9 cellular contexts compared by ENCODE assay signal in the genomic region with DNA sequence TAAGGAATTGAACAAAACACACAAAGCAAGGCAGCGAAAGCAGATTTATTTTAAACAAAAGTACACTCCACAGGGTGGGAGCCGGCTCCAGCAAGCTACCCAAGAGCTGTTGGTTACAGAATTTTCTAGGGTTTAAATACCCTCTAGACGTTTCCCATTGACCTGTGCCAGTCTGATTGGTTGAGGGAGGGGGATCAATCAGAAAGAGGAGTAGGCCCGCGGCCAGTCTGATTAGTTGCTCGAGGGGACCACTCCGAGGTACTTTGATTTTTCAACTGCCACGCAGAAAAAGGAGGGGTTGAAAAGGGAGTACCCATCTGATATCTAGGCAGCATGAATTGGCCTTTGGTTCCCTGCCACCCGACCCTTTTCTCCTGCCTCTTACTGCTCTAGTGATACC. TPM values are rescaled to one million over a fixed set of nuclear protein-coding genes. Genes with fewer than 3 reads are reported as not detected.
A peak's percentile ranks its signal among the peaks of the same experiment; 100 is the strongest.
DNase-seq lines count a peak whose midpoint lies in the region; ATAC-seq and TF ChIP-seq lines count a peak whose summit lies in the region.
"Had no signal": no experiment of that assay in that cellular context is flagged by ENCODE, and none has a peak within 500 bp of the region (broad histone marks: within the 10 kb centered on the region; RNA-seq: fewer than 3 reads in every experiment).

No MANE protein-coding gene starts in this region.

- H3K27ac ChIP-seq in esophagus muscularis mucosa (replicated peaks in 1 of 4): peak overlapping the region in 3 of 4 donors; percentile 82 to 87 (median 87)

- no peak for TF ChIP-seq EP300 in esophagus muscularis mucosa (IDR thresholded peaks at IDR 0.05)

- H3K36me3 ChIP-seq in esophagus muscularis mucosa: peaks cover 0 to 43% (median 26%) of the 10 kb centered on the region in 4 donors

- H3K4me3 ChIP-seq in GM12865 (ENCODE audit: low read depth, low read length): peak overlapping the region; percentile 66
- H3K4me3 ChIP-seq in esophagus muscularis mucosa: peak overlapping the region; percentile 77 to 89 (median 80)
- H3K4me3 ChIP-seq in retinal pigment epithelial cell (ENCODE audit: low read length): peak overlapping the region; percentile 99

- H3K27me3 ChIP-seq in esophagus muscularis mucosa: no peaks in the 10 kb centered on the region

- no peaks in the 10 kb centered on the region for H3K9me3 ChIP-seq in esophagus muscularis mucosa

- peaks cover 29 to 36% (median 31%) of the 10 kb centered on the region in 4 donors for H3K4me1 ChIP-seq in esophagus muscularis mucosa

- TF ChIP-seq POLR2A in esophagus muscularis mucosa (IDR thresholded peaks at IDR 0.05; ENCODE audit: low read depth): no peak

- 51% methylated on average over 9 of the region's 9 CpGs for WGBS in esophagus muscularis mucosa

- ATAC-seq in GM21619 (IDR thresholded peaks at IDR 0.05; ENCODE audit: unreplicated experiment): no peak
- no peak for ATAC-seq in activated CD4-positive, CD25-positive, alpha-beta regulatory T cell treated with anti-CD3 and anti-CD28 coated beads, Interleukin-2, amount 50 U/mL, for 24 hours

- intact Hi-C loops in esophagus muscularis mucosa (cut with DNase I): loop anchor here (5.0 kb wide), 1 partner anchor 60 kb away; the partner anchor contains the start of gene REEP5

- TF ChIP-seq CTCF in GM12865 (IDR thresholded peaks at IDR 0.05; ENCODE audit: insufficient read depth, low read depth, low read length, missing control alignments) (no peak), esophagus muscularis mucosa (IDR thresholded peaks at IDR 0.05) (no peak), retinal pigment epithelial cell (conservative IDR thresholded peaks at IDR 0.05; ENCODE audit: low read depth, low read length) (no peak)

- no peak for DNase-seq in GM12865 (ENCODE audit: low read depth)
- DNase-seq in RPMI7951 (ENCODE audit: low read depth): peak; percentile 19
- no peak for DNase-seq in esophagus muscularis mucosa (ENCODE audit: extremely low spot score)
- DNase-seq in retinal pigment epithelial cell (ENCODE audit: low read depth): no peak
- DNase-seq in MV-4-11 (lab: John Stamatoyannopoulos, UW): no peak
- no peak for DNase-seq in SK-N-DZ (ENCODE audit: low spot score)
- DNase-seq: NCI-H2171 had no signal

RNA-seq across cellular contexts. Expression of gene SRP19, which starts 1.0 kb away (rescaled TPM):
- 66.6 and 106 TPM in 2 replicates for total RNA-seq in RPMI7951 (2014; rRNA removed; shearing (Covaris generic))
- total RNA-seq in esophagus muscularis mucosa: 10 to 100 TPM; 39.0 to 61.9 (median 55.0) TPM
- polyA plus RNA-seq in SK-N-DZ (2014; cell fraction: cytosol; rRNA removed): 114 and 128 TPM in 2 replicates
- 77.1 and 93.8 TPM in 2 replicates for polyA plus RNA-seq in SK-N-DZ (2014; cell fraction: nucleus; rRNA removed)

RNA-seq across cellular contexts. Expression of gene REEP5, which starts 59.9 kb away (rescaled TPM):
- 37.3 and 39.0 TPM in 2 replicates for total RNA-seq in RPMI7951 (2014; rRNA removed; shearing (Covaris generic))
- 10 to 100 TPM; 53.0 to 73.6 (median 62.2) TPM for total RNA-seq in esophagus muscularis mucosa
- 14.9 and 16.0 TPM in 2 replicates for polyA plus RNA-seq in SK-N-DZ (2014; cell fraction: cytosol; rRNA removed)
- polyA plus RNA-seq in SK-N-DZ (2014; cell fraction: nucleus; rRNA removed): 5.5 and 7.8 TPM in 2 replicates
